In the genomic region with DNA sequence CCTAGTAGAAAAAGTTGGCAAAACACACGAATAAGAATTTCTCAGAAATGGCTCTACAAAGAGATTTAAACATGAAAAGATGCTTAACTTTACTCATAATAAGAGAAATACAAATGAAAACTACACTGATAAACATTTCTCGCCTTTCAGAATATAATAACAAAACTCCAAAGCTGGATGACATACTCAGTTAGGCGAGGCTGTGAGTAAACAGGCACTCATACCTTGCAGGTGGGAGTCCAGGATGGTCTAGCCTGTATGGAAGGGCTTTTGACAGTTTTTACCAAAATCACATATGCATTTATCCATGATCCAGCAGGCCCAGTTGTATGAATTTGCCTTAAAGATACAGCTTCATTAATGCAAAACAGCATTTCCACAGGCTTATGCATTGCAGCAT, we compare ENCODE assay signal across 6 cellular contexts. TPM values are rescaled to one million over a fixed set of nuclear protein-coding genes. Genes with fewer than 3 reads are reported as not detected.
DNase-seq lines count a peak whose midpoint lies in the region; ATAC-seq, FAIRE-seq and TF ChIP-seq lines count a peak whose summit lies in the region.
"Not testable (repeated sequence)": the region's sequence is repeated elsewhere in the genome, so short reads cannot be mapped to it uniquely, and the experiment has no call there.

No MANE protein-coding gene starts in this region.

- H3K27me3 Mint-ChIP-seq in T-helper 17 cell, result not testable (repeated sequence)

- CTCF ChIA-PET in GM12878 (lab: Yijun Ruan, JAX); endothelial cell of umbilical vein (lab: Charles Lee); HepG2 (lab: Yijun Ruan, JAX; ENCODE audit: low intra/inter-chr PET ratio, low total read pairs): not testable (repeated sequence)

- TF ChIP-seq CTCF in GM12878 (IDR thresholded peaks at IDR 0.05 in 2 of 3, conservative IDR thresholded peaks at IDR 0.05 in 1 of 3; ENCODE audit: control insufficient read depth in 2 of 3, extremely low read depth in 1 of 3, insufficient read depth in 1 of 3, low read depth in 3 of 3, low read length in 3 of 3); endothelial cell of umbilical vein (IDR thresholded peaks at IDR 0.05; ENCODE audit: extremely low read depth in 1 of 2, insufficient read depth in 1 of 2, low read depth in 1 of 2, low read length in 2 of 2); HepG2 (CRISPR knock-in tag; IDR thresholded peaks at IDR 0.05): not testable (repeated sequence)

- DNase-seq in GM23248; T-helper 17 cell; GM12878 (ENCODE audit: low read depth, low spot score); endothelial cell of umbilical vein (ENCODE audit: low read depth, low spot score); HepG2 (ENCODE audit: low spot score); urothelium cell line (ENCODE audit: low spot score): not testable (repeated sequence)

- H3K9me2 ChIP-seq in GM23248 (ENCODE audit: insufficient read depth), result not testable (repeated sequence)

- H3K27ac Mint-ChIP-seq in T-helper 17 cell, result peak overlapping the region; percentile 51

- H3K36me3 ChIP-seq in GM23248 (ENCODE audit: low read depth); GM12878 (ENCODE audit: control insufficient read depth in 2 of 2, insufficient read depth in 2 of 2, low read length in 1 of 2); endothelial cell of umbilical vein (ENCODE audit: control insufficient read depth in 2 of 2, extremely low read depth in 1 of 2, insufficient read depth in 2 of 2, low read length in 2 of 2); HepG2 (replicated peaks in 1 of 2; ENCODE audit: control insufficient read depth in 1 of 2, insufficient read depth in 2 of 2, low read length in 2 of 2): not testable (repeated sequence)

- RAD21 ChIA-PET in GM12878 (lab: Charles Lee; ENCODE audit: unreplicated experiment), result not testable (repeated sequence)

- H2AFZ ChIP-seq in GM23248; GM12878 (ENCODE audit: control insufficient read depth, low read depth, low read length); endothelial cell of umbilical vein (ENCODE audit: low read depth, low read length); HepG2 (ENCODE audit: low read length): not testable (repeated sequence)

- H3K9me3 ChIP-seq in GM23248 (ENCODE audit: low read depth); T-helper 17 cell (ENCODE audit: control insufficient read depth, low read length, poor library complexity, severe bottlenecking); GM12878 (replicated peaks; ENCODE audit: control insufficient read depth, insufficient read depth, low read length); endothelial cell of umbilical vein (replicated peaks; ENCODE audit: control insufficient read depth, insufficient read depth, low read length); HepG2 (ENCODE audit: low read length): not testable (repeated sequence)

- dilution Hi-C loops in endothelial cell of umbilical vein (cut with MboI; ENCODE audit: extremely low pct_ligation_motif_present, low sequenced_read_pairs), result not testable (repeated sequence)

- not testable (repeated sequence) for H3K4me3 ChIP-seq in GM23248; GM12878; endothelial cell of umbilical vein (replicated peaks in 1 of 3; ENCODE audit: insufficient read depth in 1 of 3, low read depth in 1 of 3, low read length in 3 of 3); HepG2 (replicated peaks in 1 of 3; ENCODE audit: insufficient read depth in 1 of 3, low read depth in 2 of 3, low read length in 3 of 3)

- H3F3A ChIP-seq in GM23248 (ENCODE audit: insufficient read depth), result not testable (repeated sequence)

- not testable (repeated sequence) for H3K27me3 ChIP-seq in GM23248 (replicated peaks; ENCODE audit: insufficient read depth); GM12878 (replicated peaks in 1 of 2; ENCODE audit: control insufficient read depth in 2 of 2, insufficient read depth in 2 of 2, low read length in 1 of 2); endothelial cell of umbilical vein (ENCODE audit: control insufficient read depth in 2 of 2, insufficient read depth in 2 of 2, low read length in 2 of 2); HepG2 (ENCODE audit: control insufficient read depth in 1 of 2, insufficient read depth in 2 of 2, low read length in 2 of 2)

- not testable (repeated sequence) for H3K4me1 Mint-ChIP-seq in T-helper 17 cell

- H3K9ac ChIP-seq in GM23248; GM12878 (ENCODE audit: control insufficient read depth, insufficient read depth, low read length); endothelial cell of umbilical vein (replicated peaks; ENCODE audit: extremely low read depth, insufficient read depth, low read length); HepG2 (ENCODE audit: insufficient read depth, low read depth, low read length): not testable (repeated sequence)

- not testable (repeated sequence) for H3K4me3 Mint-ChIP-seq in T-helper 17 cell

- H3K79me2 ChIP-seq in GM23248 (ENCODE audit: insufficient read depth); GM12878 (ENCODE audit: control insufficient read depth, insufficient read depth, low read length); endothelial cell of umbilical vein (ENCODE audit: control insufficient read depth, insufficient read depth, low read length); HepG2 (ENCODE audit: insufficient read depth, low read length): not testable (repeated sequence)

- not testable (repeated sequence) for TF ChIP-seq EP300 in GM12878 (IDR thresholded peaks at IDR 0.05; ENCODE audit: borderline replicate concordance in 1 of 2, control insufficient read depth in 1 of 2, low read depth in 2 of 2, low read length in 2 of 2); HepG2 (IDR thresholded peaks at IDR 0.05; ENCODE audit: low read depth in 2 of 2, low read length in 2 of 2); HepG2 (CRISPR knock-in tag; IDR thresholded peaks at IDR 0.05; ENCODE audit: borderline replicate concordance)

- H3K4me2 ChIP-seq in GM23248 (ENCODE audit: unreplicated experiment), result peak overlapping the region; percentile 43
- not testable (repeated sequence) for H3K4me2 ChIP-seq in GM12878 (ENCODE audit: control insufficient read depth, insufficient read depth); endothelial cell of umbilical vein (ENCODE audit: insufficient read depth, low read length); HepG2 (ENCODE audit: low read depth, low read length)

- in situ Hi-C loops in GM23248 (cut with MboI); HepG2 (cut with HindIII; ENCODE audit: extremely low pct_ligation_motif_present, low pct_unique_long_range_greater_than_20kb): not testable (repeated sequence)
- in situ Hi-C loops in GM12878 (cut with MboI), result loop anchor here (25.0 kb wide), 1 partner anchor 284 kb away; no protein-coding TSS in a partner anchor

- FAIRE-seq in GM12878 (lab: Jason Lieb, UNC) (peak; percentile 64), endothelial cell of umbilical vein (lab: Jason Lieb, UNC) (peak; percentile 33), HepG2 (lab: Jason Lieb, UNC) (peak; percentile 71), urothelium cell line (lab: Jason Lieb, UNC) (peak; percentile 17)

- SMC1A ChIA-PET in GM12878 (lab: Charles Lee; ENCODE audit: uncharacterized antibody, unreplicated experiment), result not testable (repeated sequence)

- not testable (repeated sequence) for ATAC-seq in T-helper 17 cell, GM12878, HepG2

- intact Hi-C loops in GM12878 (cut with micrococcal nuclease; ENCODE audit: unreplicated experiment); endothelial cell of umbilical vein (cut with micrococcal nuclease); HepG2 (cut with micrococcal nuclease; ENCODE audit: unreplicated experiment): not testable (repeated sequence)

- H3K4me1 ChIP-seq in GM23248 (ENCODE audit: insufficient read depth), result peaks cover 21% of the 10 kb centered on the region
- H3K4me1 ChIP-seq in GM12878 (ENCODE audit: control insufficient read depth, insufficient read depth, low read length); endothelial cell of umbilical vein (ENCODE audit: control insufficient read depth, extremely low read depth, insufficient read depth, low read length); HepG2 (ENCODE audit: insufficient read depth, low read length): not testable (repeated sequence)

- not testable (repeated sequence) for H3K27ac ChIP-seq in GM23248; GM12878 (ENCODE audit: control insufficient read depth, insufficient read depth); endothelial cell of umbilical vein (ENCODE audit: insufficient read depth, low read depth, low read length); HepG2 (ENCODE audit: extremely low read length, insufficient read depth, low read length)

- WGBS in GM23248 (ENCODE audit: low coverage in 1 of 2, low lambda C conversion rate in 2 of 2, missing lambda C conversion rate in 2 of 2), 2 experiments, result 81 to 82% methylated on average over 3 of the region's 3 CpGs
- 65% methylated on average over 3 of the region's 3 CpGs for WGBS in GM12878 (ENCODE audit: insufficient coverage, insufficient replicate concordance, low lambda C conversion rate, missing lambda C conversion rate)
- WGBS in HepG2 (ENCODE audit: low lambda C conversion rate), result 93% methylated on average over 3 of the region's 3 CpGs

- TSS peak; percentile 56 for BruUV-seq in GM12878 (replicated peaks; lab: Mats Ljungman, UMichigan)
- not testable (repeated sequence) for BruUV-seq in endothelial cell of umbilical vein (replicated peaks; lab: Mats Ljungman, UMichigan); HepG2 (replicated peaks; lab: Mats Ljungman, UMichigan)

- H4K20me1 ChIP-seq in GM23248 (ENCODE audit: insufficient read depth); GM12878 (ENCODE audit: control insufficient read depth, insufficient read depth); endothelial cell of umbilical vein (replicated peaks; ENCODE audit: control insufficient read depth, extremely low read depth, insufficient read depth, low read length); HepG2 (ENCODE audit: insufficient read depth, low read length): not testable (repeated sequence)

- not testable (repeated sequence) for TF ChIP-seq RAD21 in GM12878 (IDR thresholded peaks at IDR 0.05; ENCODE audit: insufficient read depth, low read depth, low read length); HepG2 (CRISPR knock-in tag; IDR thresholded peaks at IDR 0.05)

- POLR2A ChIA-PET in GM12878 (lab: Charles Lee); endothelial cell of umbilical vein (lab: Charles Lee); HepG2 (lab: Yijun Ruan, JAX): not testable (repeated sequence)

- H3K9me1 ChIP-seq in endothelial cell of umbilical vein (replicated peaks; ENCODE audit: control insufficient read depth, extremely low read depth, insufficient read depth, low read length), result not testable (repeated sequence)

- not testable (repeated sequence) for H3K36me3 Mint-ChIP-seq in T-helper 17 cell (ENCODE audit: low read depth)

- not testable (repeated sequence) for TF ChIP-seq POLR2A in GM12878 (IDR thresholded peaks at IDR 0.05; ENCODE audit: low read depth, low read length); endothelial cell of umbilical vein (IDR thresholded peaks at IDR 0.05; ENCODE audit: low read depth, low read length); HepG2 (IDR thresholded peaks at IDR 0.05; ENCODE audit: insufficient read depth in 1 of 2, low read depth in 2 of 2, low read length in 2 of 2)

RNA-seq across cellular contexts. Expression of gene TYW1, which starts 31.8 kb away (rescaled TPM):
- total RNA-seq in GM23248 (2014; rRNA removed; shearing (Covaris generic)), result 11.1 and 62.0 TPM in 2 replicates
- polyA plus RNA-seq in GM23248 (2016; fragmentation: Nextera tagmentation; extraction: Ambion mirVana) (13.8 and 14.7 TPM in 2 replicates), GM12878 (2011; rRNA removed) (16.9 and 19.3 TPM in 2 replicates), GM12878 (2014; fragmentation: Illumina TruSeq; extraction: Trizol) (21.6 and 21.9 TPM in 2 replicates), GM12878 (2014; fragmentation: Nextera tagmentation; extraction: Ambion mirVana) (10 to 100 TPM; 11.3 to 17.4 TPM), GM12878 (2014; rRNA removed) (13.7 and 15.3 TPM in 2 replicates), GM12878 (2016; fragmentation: Nextera tagmentation; extraction: Ambion mirVana) (10 to 100 TPM; 26.5 to 29.0 TPM), endothelial cell of umbilical vein (6.9 and 7.7 TPM in 2 replicates), HepG2 (2011; rRNA removed) (8.5 and 8.6 TPM in 2 replicates)
- total RNA-seq in T-helper 17 cell (10 to 100 TPM; 21.4 to 23.0 TPM), GM12878 (2014; rRNA removed) (18.2 and 19.6 TPM in 2 replicates), GM12878 (2014; rRNA removed; fragmentation: Illumina TruSeq; extraction: Trizol) (20.9 and 23.7 TPM in 2 replicates), GM12878 (2021) (18.7 and 18.9 TPM in 2 replicates), endothelial cell of umbilical vein (15.2 and 15.9 TPM in 2 replicates), HepG2 (2016; rRNA removed; fragmentation: Illumina TruSeq; extraction: Trizol) (10.9 and 17.6 TPM in 2 replicates)
- 68.4 and 80.7 TPM in 2 replicates for total RNA-seq in GM12878 (2013; cell fraction: nucleolus; rRNA removed)
- polyA plus RNA-seq in GM12878 (2011; ENCODE audit: low read depth), result 7.5 TPM
- 11.9 and 12.1 TPM in 2 replicates for polyA plus RNA-seq in GM12878 (2011; cell fraction: cytosol; rRNA removed)
- polyA plus RNA-seq in GM12878 (2011; cell fraction: nucleus; rRNA removed), result 9.4 and 10.9 TPM in 2 replicates
- 9.2 and 10.2 TPM in 2 replicates for polyA plus RNA-seq in GM12878 (2012)
- polyA minus RNA-seq in GM12878 (2011; rRNA and poly(A)+ RNA removed), result 27.8 and 29.3 TPM in 2 replicates
- 5.5 and 7.2 TPM in 2 replicates for polyA minus RNA-seq in GM12878 (2011; cell fraction: cytosol; rRNA and poly(A)+ RNA removed)
- polyA minus RNA-seq in GM12878 (2011; cell fraction: nucleus; rRNA and poly(A)+ RNA removed), result 15.5 and 15.9 TPM in 2 replicates
- 9.5 and 10.9 TPM in 2 replicates for polyA plus RNA-seq in endothelial cell of umbilical vein (2011; cell fraction: cytosol; rRNA removed)
- 12.0 and 16.5 TPM in 2 replicates for polyA plus RNA-seq in endothelial cell of umbilical vein (2011; cell fraction: nucleus; rRNA removed)
- polyA plus RNA-seq in endothelial cell of umbilical vein (2012), result 10.3 and 13.5 TPM in 2 replicates
- polyA minus RNA-seq in endothelial cell of umbilical vein, result 15.6 and 24.8 TPM in 2 replicates
- 8.5 TPM for polyA minus RNA-seq in endothelial cell of umbilical vein (2011; cell fraction: cytosol; rRNA and poly(A)+ RNA removed)
- 19.1 and 26.0 TPM in 2 replicates for polyA minus RNA-seq in endothelial cell of umbilical vein (2011; cell fraction: nucleus; rRNA and poly(A)+ RNA removed)
- total RNA-seq in HepG2 (2016; cell fraction: cytosol; rRNA removed; fragmentation: Illumina TruSeq; extraction: Trizol; ENCODE audit: low read depth), result 3.2 and 3.4 TPM in 2 replicates
- total RNA-seq in HepG2 (2016; cell fraction: insoluble cytoplasmic fraction; rRNA removed; fragmentation: Illumina TruSeq; extraction: Trizol), result 10.4 and 17.0 TPM in 2 replicates
- total RNA-seq in HepG2 (2016; cell fraction: membrane; rRNA removed; fragmentation: Illumina TruSeq; extraction: Trizol), result 5.2 and 5.4 TPM in 2 replicates
- 24.3 and 31.9 TPM in 2 replicates for total RNA-seq in HepG2 (2016; cell fraction: nucleus; rRNA removed; fragmentation: Illumina TruSeq; extraction: Trizol)
- 6.6 and 8.8 TPM in 2 replicates for polyA plus RNA-seq in HepG2 (2011; cell fraction: cytosol; rRNA removed)
- 6.1 and 8.0 TPM in 2 replicates for polyA plus RNA-seq in HepG2 (2011; cell fraction: nucleus; rRNA removed)
- polyA plus RNA-seq in HepG2 (2012), result 8.4 and 9.0 TPM in 2 replicates
- 1.0 TPM in 2 replicates for polyA plus RNA-seq in HepG2 (2016; cell fraction: cytosol; fragmentation: Illumina TruSeq; extraction: Trizol; ENCODE audit: low read depth)
- 6.7 and 8.6 TPM in 2 replicates for polyA plus RNA-seq in HepG2 (2016; cell fraction: insoluble cytoplasmic fraction; fragmentation: Illumina TruSeq; extraction: Trizol; ENCODE audit: low read depth)
- 2.3 and 2.4 TPM in 2 replicates for polyA plus RNA-seq in HepG2 (2016; cell fraction: membrane; fragmentation: Illumina TruSeq; extraction: Trizol; ENCODE audit: low read depth)
- polyA plus RNA-seq in HepG2 (2016; cell fraction: nucleus; fragmentation: Illumina TruSeq; extraction: Trizol; ENCODE audit: insufficient read depth, low read depth), result 18.1 and 19.8 TPM in 2 replicates
- polyA minus RNA-seq in HepG2 (2011; rRNA and poly(A)+ RNA removed; ENCODE audit: low replicate concordance), result 14.9 and 18.7 TPM in 2 replicates
- 9.7 and 9.8 TPM in 2 replicates for polyA minus RNA-seq in HepG2 (2011; cell fraction: cytosol; rRNA and poly(A)+ RNA removed)
- polyA minus RNA-seq in HepG2 (2011; cell fraction: nucleus; rRNA and poly(A)+ RNA removed), result 16.9 and 28.6 TPM in 2 replicates

RNA-seq across cellular contexts. Expression of gene SBDS, which starts 33.1 kb away (rescaled TPM):
- 143 and 151 TPM in 2 replicates for total RNA-seq in GM23248 (2014; rRNA removed; shearing (Covaris generic))
- polyA plus RNA-seq in GM23248 (2016; fragmentation: Nextera tagmentation; extraction: Ambion mirVana) (241 and 244 TPM in 2 replicates), GM12878 (2011; rRNA removed) (31.0 and 52.0 TPM in 2 replicates), GM12878 (2014; fragmentation: Illumina TruSeq; extraction: Trizol) (46.6 and 61.2 TPM in 2 replicates), GM12878 (2014; fragmentation: Nextera tagmentation; extraction: Ambion mirVana) (10 to 100 TPM; 22.4 to 34.3 TPM), GM12878 (2014; rRNA removed) (26.7 and 30.9 TPM in 2 replicates), GM12878 (2016; fragmentation: Nextera tagmentation; extraction: Ambion mirVana) (10 to 100 TPM; 60.1 to 63.0 TPM), endothelial cell of umbilical vein (23.8 and 30.7 TPM in 2 replicates), HepG2 (2011; rRNA removed) (33.6 and 39.1 TPM in 2 replicates)
- total RNA-seq in T-helper 17 cell (100 to 1,000 TPM; 270 to 323 TPM), GM12878 (2014; rRNA removed) (28.7 and 33.1 TPM in 2 replicates), GM12878 (2014; rRNA removed; fragmentation: Illumina TruSeq; extraction: Trizol) (33.2 and 35.4 TPM in 2 replicates), GM12878 (2021) (29.4 and 31.2 TPM in 2 replicates), endothelial cell of umbilical vein (86.5 and 86.6 TPM in 2 replicates), HepG2 (2016; rRNA removed; fragmentation: Illumina TruSeq; extraction: Trizol) (79.3 and 124 TPM in 2 replicates)
- total RNA-seq in GM12878 (2013; cell fraction: nucleolus; rRNA removed), result 5.2 and 9.0 TPM in 2 replicates
- 19.8 TPM for polyA plus RNA-seq in GM12878 (2011; ENCODE audit: low read depth)
- polyA plus RNA-seq in GM12878 (2011; cell fraction: cytosol; rRNA removed), result 10.0 and 13.9 TPM in 2 replicates
- 9.9 and 13.1 TPM in 2 replicates for polyA plus RNA-seq in GM12878 (2011; cell fraction: nucleus; rRNA removed)
- polyA plus RNA-seq in GM12878 (2012), result 25.1 and 25.9 TPM in 2 replicates
- polyA minus RNA-seq in GM12878 (2011; rRNA and poly(A)+ RNA removed), result 6.9 and 14.0 TPM in 2 replicates
- 11.2 and 12.4 TPM in 2 replicates for polyA minus RNA-seq in GM12878 (2011; cell fraction: cytosol; rRNA and poly(A)+ RNA removed)
- polyA minus RNA-seq in GM12878 (2011; cell fraction: nucleus; rRNA and poly(A)+ RNA removed), result 5.4 and 11.7 TPM in 2 replicates
- 51.8 and 53.9 TPM in 2 replicates for polyA plus RNA-seq in endothelial cell of umbilical vein (2011; cell fraction: cytosol; rRNA removed)
- polyA plus RNA-seq in endothelial cell of umbilical vein (2011; cell fraction: nucleus; rRNA removed), result 25.8 and 55.3 TPM in 2 replicates
- 72.9 and 93.3 TPM in 2 replicates for polyA plus RNA-seq in endothelial cell of umbilical vein (2012)
- 17.1 and 20.5 TPM in 2 replicates for polyA minus RNA-seq in endothelial cell of umbilical vein
- polyA minus RNA-seq in endothelial cell of umbilical vein (2011; cell fraction: cytosol; rRNA and poly(A)+ RNA removed), result 77.0 TPM
- 9.1 and 13.3 TPM in 2 replicates for polyA minus RNA-seq in endothelial cell of umbilical vein (2011; cell fraction: nucleus; rRNA and poly(A)+ RNA removed)
- total RNA-seq in HepG2 (2016; cell fraction: cytosol; rRNA removed; fragmentation: Illumina TruSeq; extraction: Trizol; ENCODE audit: low read depth), result 26.4 and 30.7 TPM in 2 replicates
- 84.5 and 129 TPM in 2 replicates for total RNA-seq in HepG2 (2016; cell fraction: insoluble cytoplasmic fraction; rRNA removed; fragmentation: Illumina TruSeq; extraction: Trizol)
- total RNA-seq in HepG2 (2016; cell fraction: membrane; rRNA removed; fragmentation: Illumina TruSeq; extraction: Trizol), result 45.4 and 48.5 TPM in 2 replicates
- 33.8 and 34.8 TPM in 2 replicates for total RNA-seq in HepG2 (2016; cell fraction: nucleus; rRNA removed; fragmentation: Illumina TruSeq; extraction: Trizol)
- polyA plus RNA-seq in HepG2 (2011; cell fraction: cytosol; rRNA removed), result 20.9 and 31.6 TPM in 2 replicates
- polyA plus RNA-seq in HepG2 (2011; cell fraction: nucleus; rRNA removed), result 8.7 and 13.9 TPM in 2 replicates
- 59.3 and 60.3 TPM in 2 replicates for polyA plus RNA-seq in HepG2 (2012)
- polyA plus RNA-seq in HepG2 (2016; cell fraction: cytosol; fragmentation: Illumina TruSeq; extraction: Trizol; ENCODE audit: low read depth), result 11.6 and 18.3 TPM in 2 replicates
- 130 and 143 TPM in 2 replicates for polyA plus RNA-seq in HepG2 (2016; cell fraction: insoluble cytoplasmic fraction; fragmentation: Illumina TruSeq; extraction: Trizol; ENCODE audit: low read depth)
- polyA plus RNA-seq in HepG2 (2016; cell fraction: membrane; fragmentation: Illumina TruSeq; extraction: Trizol; ENCODE audit: low read depth), result 30.2 and 38.3 TPM in 2 replicates
- polyA plus RNA-seq in HepG2 (2016; cell fraction: nucleus; fragmentation: Illumina TruSeq; extraction: Trizol; ENCODE audit: insufficient read depth, low read depth), result 54.9 and 62.0 TPM in 2 replicates
- 15.5 and 21.4 TPM in 2 replicates for polyA minus RNA-seq in HepG2 (2011; rRNA and poly(A)+ RNA removed; ENCODE audit: low replicate concordance)
- 42.0 and 45.7 TPM in 2 replicates for polyA minus RNA-seq in HepG2 (2011; cell fraction: cytosol; rRNA and poly(A)+ RNA removed)
- 14.2 and 15.9 TPM in 2 replicates for polyA minus RNA-seq in HepG2 (2011; cell fraction: nucleus; rRNA and poly(A)+ RNA removed)
